ENCODE assay signal across 15 cellular contexts in genomic region chr17:82772026-82772425, GRCh38. TPM values are rescaled to one million over a fixed set of nuclear protein-coding genes. Genes with fewer than 3 reads are reported as not detected.
A peak's percentile ranks its signal among the peaks of the same experiment; 100 is the strongest.
DNase-seq lines count a peak whose midpoint lies in the region; ATAC-seq and TF ChIP-seq lines count a peak whose summit lies in the region.
"Had no signal": no experiment of that assay in that cellular context is flagged by ENCODE, and none has a peak within 500 bp of the region (broad histone marks: within the 10 kb centered on the region; RNA-seq: fewer than 3 reads in every experiment).

No MANE protein-coding gene starts in this region.

- no peak overlapping the region for H3K4me3 ChIP-seq in prostate gland

- no peak for ATAC-seq in stimulated activated naive CD8-positive, alpha-beta T cell treated with anti-CD3 and anti-CD28 coated beads, Interleukin-15, Interleukin-2, amounts not matched to agents 100 U/mL and 50 U/mL, for 24 hours
- ATAC-seq in HG03457 (IDR thresholded peaks at IDR 0.05; ENCODE audit: unreplicated experiment): no peak
- ATAC-seq: Right ventricle myocardium inferior had no signal

- H3K4me1 ChIP-seq in prostate gland (replicated peaks): no peaks in the 10 kb centered on the region

- intact Hi-C loops in prostate gland (cut with DNase I): loop anchor here (10.0 kb wide), 1 partner anchor 417 kb away; the partner anchor contains the start of gene TEX19

- H3K27me3 ChIP-seq in prostate gland (replicated peaks; ENCODE audit: insufficient read depth): no peaks in the 10 kb centered on the region

- no peak for TF ChIP-seq POLR2A in prostate gland (IDR thresholded peaks at IDR 0.05)

- peak overlapping the region in 1 of 2 donors; percentile 15 for H3K27ac ChIP-seq in prostate gland
- H3K27ac ChIP-seq: KMS-11 had no signal

- no peaks in the 10 kb centered on the region for H3K9me3 ChIP-seq in prostate gland

- WGBS in prostate gland: 64% methylated on average over 3 of the region's 3 CpGs

- peak; percentile 71 for DNase-seq in GM04503 (ENCODE audit: low read depth)
- peak; percentile 7 for DNase-seq in RPMI7951 (ENCODE audit: low read depth)
- DNase-seq in fibroblast of peridontal ligament (ENCODE audit: extremely low read depth): peak; percentile 68
- DNase-seq in prostate gland (ENCODE audit: low spot score): peak; percentile 54
- DNase-seq in stimulated activated naive CD8-positive, alpha-beta T cell treated with anti-CD3 and anti-CD28 coated beads, Interleukin-15, Interleukin-2, amounts not matched to agents 100 U/mL and 50 U/mL, for 24 hours: no peak
- DNase-seq in NCI-H2081 (lab: John Stamatoyannopoulos, UW): no peak
- DNase-seq in stimulated activated CD4-positive, alpha-beta T cell treated with anti-CD3 and anti-CD28 coated beads, Interleukin-15, amount 100 ng/mL, for 24 hours: no peak
- DNase-seq: activated CD4-positive, alpha-beta T cell treated with anti-CD3 and anti-CD28 coated beads for 1 hour; cortex of kidney; naive B cell; NCI-H345 had no signal

- TF ChIP-seq CTCF in prostate gland (IDR thresholded peaks at IDR 0.05): no peak

- H3K36me3 ChIP-seq in prostate gland: no peaks in the 10 kb centered on the region

RNA-seq across cellular contexts. Expression of gene TBCD, which starts 20.2 kb away (rescaled TPM):
- 15.8 and 18.4 TPM in 2 replicates for total RNA-seq in RPMI7951 (2014; rRNA removed; shearing (Covaris generic))
- total RNA-seq in prostate gland: 100 to 1,000 TPM in 1 of 2 donors, 10 to 100 TPM in 1; 64.0 to 123 TPM

RNA-seq across cellular contexts. Expression of gene FN3K, which starts 36.6 kb away (rescaled TPM):
- total RNA-seq in RPMI7951 (2014; rRNA removed; shearing (Covaris generic)): 0.68 TPM in 1 of 2 replicates, not detected in the other
- total RNA-seq in prostate gland: 10 to 100 TPM; 16.9 to 32.2 TPM
- total RNA-seq: Daoy had no signal

RNA-seq across cellular contexts. Expression of gene FN3KRP, which starts 55.5 kb away (rescaled TPM):
- 21.5 and 22.0 TPM in 2 replicates for total RNA-seq in RPMI7951 (2014; rRNA removed; shearing (Covaris generic))
- 10 to 100 TPM; 26.1 to 28.3 TPM for total RNA-seq in prostate gland

Comparison
In these comparisons a context has a peak if more than half of its experiments do, and no peak if none do; other contexts are left out.
1. DNase-seq: peak in GM04503 (single experiment), RPMI7951 (single experiment), fibroblast of peridontal ligament (single experiment) and prostate gland (single experiment); none in stimulated activated naive CD8-positive, alpha-beta T cell treated with anti-CD3 and anti-CD28 coated beads, Interleukin-15, Interleukin-2, amounts not matched to agents 100 U/mL and 50 U/mL, for 24 hours (single experiment), NCI-H2081 (0 of 2) and stimulated activated CD4-positive, alpha-beta T cell treated with anti-CD3 and anti-CD28 coated beads, Interleukin-15, amount 100 ng/mL, for 24 hours (single experiment).
2. RNA of gene FN3K, which starts 36.6 kb away (total RNA-seq): 16.9 to 32.2 TPM in prostate gland; 0.68 TPM in RPMI7951; every median in the first group is over 10 times any median in the second.